ENCODE assay signal across 8 cellular contexts in genomic region chr1:15523104-15523921, GRCh38. TPM values are rescaled to one million over a fixed set of nuclear protein-coding genes. Genes with fewer than 3 reads are reported as not detected.
DNase-seq lines count a peak whose midpoint lies in the region; ATAC-seq, FAIRE-seq and TF ChIP-seq lines count a peak whose summit lies in the region.

No MANE protein-coding gene starts in this region.

- H3K9me3 ChIP-seq in A549 (no peaks in the 10 kb centered on the region), IMR-90 (ENCODE audit: control insufficient read depth, insufficient read depth, low read length) (no peaks in the 10 kb centered on the region), mucosa of rectum (ENCODE audit: control insufficient read depth in 2 of 2, low read length in 2 of 2) (no peaks in the 10 kb centered on the region)

- H4K8ac ChIP-seq in IMR-90 (ENCODE audit: low read depth in 2 of 2, low read length in 2 of 2) = peak overlapping the region in 1 of 2 experiments; percentile 59; a peak in 3 of 4 replicates

- TF ChIP-seq RAD21 in A549 (conservative IDR thresholded peaks at IDR 0.05 in 1 of 2, IDR thresholded peaks at IDR 0.05 in 1 of 2) = no peak
- no peak for TF ChIP-seq RAD21 in IMR-90 (IDR thresholded peaks at IDR 0.05; ENCODE audit: low read length)

- H3K14ac ChIP-seq in IMR-90 (replicated peaks; ENCODE audit: low read depth, low read length) = peak overlapping the region; percentile 67

- peak overlapping the region; percentile 55 for H3K9ac ChIP-seq in IMR-90 (ENCODE audit: low read depth, low read length)
- H3K9ac ChIP-seq in mucosa of rectum (ENCODE audit: low read depth in 1 of 2, low read length in 2 of 2) = peak overlapping the region; percentile 88 to 97

- H3K79me1 ChIP-seq in IMR-90 (ENCODE audit: low read depth in 1 of 2, low read length in 2 of 2) = peaks cover 7 to 30% of the 10 kb centered on the region in 2 experiments

- H4K20me1 ChIP-seq in IMR-90 (ENCODE audit: insufficient read depth, low read length) = no peaks in the 10 kb centered on the region; the same call in none of the 2 replicates

- H3K4me2 ChIP-seq in A549 = peak overlapping the region; percentile 70
- H3K4me2 ChIP-seq in IMR-90 (ENCODE audit: low read depth, low read length) = peak overlapping the region; percentile 99

- no peak for TF ChIP-seq EP300 in A549 (IDR thresholded peaks at IDR 0.05)

- H3K4me3 ChIP-seq in A549 (peak overlapping the region; percentile 76), IMR-90 (ENCODE audit: insufficient read depth, low read depth, low read length) (peak overlapping the region; percentile 92), cardiac fibroblast (replicated peaks in 1 of 2; ENCODE audit: low read depth in 2 of 2, low read length in 2 of 2) (peak overlapping the region; percentile 67 to 69), mucosa of rectum (ENCODE audit: low read length in 2 of 2) (peak overlapping the region; percentile 82 to 84)

- H2AK5ac ChIP-seq in IMR-90 (ENCODE audit: low read depth, low read length) = no peak overlapping the region

- in situ Hi-C loops in IMR-90 (cut with MboI; ENCODE audit: low sequenced_read_pairs) = no loop called here

- H3K27ac ChIP-seq in A549 (peak overlapping the region; percentile 84 to 88), IMR-90 (ENCODE audit: insufficient read depth, low read length) (peak overlapping the region; percentile 79), mucosa of rectum (ENCODE audit: low read depth in 2 of 2, low read length in 2 of 2) (peak overlapping the region; percentile 94 to 98)

- H3K27me3 ChIP-seq in IMR-90 (ENCODE audit: control insufficient read depth, insufficient read depth, low read length) (no peaks in the 10 kb centered on the region), mucosa of rectum (ENCODE audit: control insufficient read depth in 2 of 2, insufficient read depth in 2 of 2, low read length in 2 of 2) (no peaks in the 10 kb centered on the region)

- H4K91ac ChIP-seq in IMR-90 (ENCODE audit: insufficient read depth, low read depth, low read length) = no peak overlapping the region

- POLR2A ChIA-PET in A549 (lab: Yijun Ruan, JAX) = interaction anchor here (0.6 kb wide), 1 partner anchor 323 kb away, joined by 5 read pairs; no protein-coding TSS in a partner anchor
- POLR2A ChIA-PET in IMR-90 (lab: Charles Lee; ENCODE audit: unreplicated experiment) = no interaction called here

- H2BK120ac ChIP-seq in IMR-90 (ENCODE audit: low read depth, low read length) = peak overlapping the region; percentile 20; the same call in 1 of the 2 replicates

- H3K56ac ChIP-seq in IMR-90 (ENCODE audit: extremely low read depth, insufficient read depth, low read length) = peak overlapping the region; percentile 52; the same call in 1 of the 2 replicates

- H4K5ac ChIP-seq in IMR-90 (ENCODE audit: low read depth, low read length) = peak overlapping the region; percentile 26; the same call in 1 of the 2 replicates

- 64% methylated on average over 12 of the region's 12 CpGs for WGBS in A549 (ENCODE audit: missing lambda C conversion rate)
- no CpG with 5 or more reads among the region's 12 CpGs for WGBS in IMR-90 (ENCODE audit: extremely low coverage in 2 of 2, insufficient read length in 1 of 2), 2 experiments

- peak overlapping the region; percentile 63 for H2BK5ac ChIP-seq in IMR-90 (ENCODE audit: low read depth, low read length, poor library complexity, severe bottlenecking)

- DNase-seq in A549 (ENCODE audit: low read depth in 1 of 2, low spot score in 1 of 2) = no peak
- no peak for DNase-seq in IMR-90
- peak in 1 of 2 donors; percentile 50 for DNase-seq in cardiac fibroblast (ENCODE audit: low read depth in 2 of 2)
- DNase-seq in effector CD8-positive, alpha-beta T cell (lab: John Stamatoyannopoulos, UW) = no peak

- FAIRE-seq in A549 (lab: Jason Lieb, UNC) = no peak

- CTCF ChIA-PET in A549 (lab: Yijun Ruan, JAX) = interaction anchor here (0.6 to 1.2 kb wide), 2 partner anchors 9 to 238 kb away, joined by 3 read pairs; no protein-coding TSS in a partner anchor
- CTCF ChIA-PET in IMR-90 (lab: Yijun Ruan, JAX) = no interaction called here

- no TSS peak for BruUV-seq in IMR-90 (replicated peaks; lab: Mats Ljungman, UMichigan)

- dilution Hi-C loops in IMR-90 (cut with HindIII; ENCODE audit: low sequenced_read_pairs, unreplicated experiment) = no loop called here

- H3K9me1 ChIP-seq in IMR-90 (ENCODE audit: insufficient read depth, low read length) = peaks cover 10% of the 10 kb centered on the region

- no peak for TF ChIP-seq CTCF in A549 (IDR thresholded peaks at IDR 0.05)
- no peak for TF ChIP-seq CTCF in IMR-90 (conservative IDR thresholded peaks at IDR 0.05; ENCODE audit: low read depth, low read length)
- TF ChIP-seq CTCF in cardiac fibroblast (IDR thresholded peaks at IDR 0.05; ENCODE audit: low read depth, low read length) = no peak

- H2AK9ac ChIP-seq in IMR-90 (replicated peaks; ENCODE audit: low read depth, low read length, poor library complexity) = peak overlapping the region; percentile 86

- peaks cover 14% of the 10 kb centered on the region; the same call in 2 of the 3 replicates for H3K4me1 ChIP-seq in A549
- peaks cover 2% of the 10 kb centered on the region for H3K4me1 ChIP-seq in IMR-90 (ENCODE audit: control insufficient read depth, insufficient read depth, low read length)
- H3K4me1 ChIP-seq in mucosa of rectum (ENCODE audit: control insufficient read depth in 2 of 2, insufficient read depth in 2 of 2, low read length in 2 of 2) = peaks cover 28% of the 10 kb centered on the region in 2 donors

- no peak overlapping the region for H2BK20ac ChIP-seq in IMR-90 (ENCODE audit: low read depth, low read length)

- H3K23ac ChIP-seq in IMR-90 (ENCODE audit: low read depth, low read length) = peak overlapping the region; percentile 67

- peak overlapping the region; percentile 19 for H3K4ac ChIP-seq in IMR-90 (ENCODE audit: low read depth, low read length)

- H3K18ac ChIP-seq in IMR-90 (ENCODE audit: low read depth, low read length) = peak overlapping the region; percentile 21; the same call in 1 of the 2 replicates

- TF ChIP-seq POLR2A in A549 (IDR thresholded peaks at IDR 0.05; ENCODE audit: low read length) (no peak), IMR-90 (IDR thresholded peaks at IDR 0.05; ENCODE audit: low read depth, low read length) (no peak; the same call in 1 of the 2 replicates)

- H3K36me3 ChIP-seq in IMR-90 (ENCODE audit: control insufficient read depth, insufficient read depth, low read length) (no peaks in the 10 kb centered on the region), mucosa of rectum (ENCODE audit: control insufficient read depth in 2 of 2, insufficient read depth in 2 of 2, low read length in 2 of 2) (peaks cover 0 to under 1% of the 10 kb centered on the region in 2 donors)

- intact Hi-C loops in IMR-90 (cut with micrococcal nuclease) = loop anchor here (5.0 kb wide), 1 partner anchor 201 kb away; no protein-coding TSS in a partner anchor

- no peak for ATAC-seq in A549
- no peak for ATAC-seq in IMR-90 (ENCODE audit: low read depth)
- no peak for ATAC-seq in HG03045 (IDR thresholded peaks at IDR 0.05; ENCODE audit: unreplicated experiment)
- no peak for ATAC-seq in HG03571 (IDR thresholded peaks at IDR 0.05; ENCODE audit: unreplicated experiment)
- ATAC-seq in esophagus mucosa = no peak

- H2AFZ ChIP-seq in IMR-90 (replicated peaks; ENCODE audit: low read length, poor library complexity) = peak overlapping the region; percentile 97

- H2BK15ac ChIP-seq in IMR-90 (ENCODE audit: low read depth, low read length) = no peak overlapping the region

TF ChIP-seq in IMR-90, 13 proteins besides CTCF, POLR2A, EP300 and RAD21:
- TF ChIP-seq MXI1 (IDR thresholded peaks at IDR 0.05; ENCODE audit: borderline replicate concordance, low read depth, low read length) (no peak), FOS (IDR thresholded peaks at IDR 0.05; ENCODE audit: low read depth, low read length) (no peak), CEBPB (IDR thresholded peaks at IDR 0.05; ENCODE audit: low read depth, low read length) (peak; percentile 83), CHD1 (IDR thresholded peaks at IDR 0.05; ENCODE audit: low read depth, low read length) (no peak; the same call in 1 of the 2 replicates), MAZ (IDR thresholded peaks at IDR 0.05; ENCODE audit: borderline replicate concordance, low read depth, low read length) (no peak), MAFK (IDR thresholded peaks at IDR 0.05; ENCODE audit: low read depth, low read length) (peak; percentile 91)

RNA-seq across cellular contexts. Expression of gene CASP9, which starts 0.7 kb away (rescaled TPM):
- polyA plus RNA-seq in A549 (2011; rRNA removed) = 16.1 and 19.6 TPM in 2 replicates
- 17.7 and 20.2 TPM in 2 replicates for polyA plus RNA-seq in A549 (2012; cell fraction: cytosol; rRNA removed)
- 17.5 and 24.0 TPM in 2 replicates for polyA plus RNA-seq in A549 (2012; cell fraction: nucleus; rRNA removed)
- polyA plus RNA-seq in A549 (2017; fragmentation: RNase III; extraction: RNeasy Plus Mini Kit Qiagen cat#74134 plus additional on column Dnase treatment) = 11.0 to 13.3 TPM (median 11.6 TPM) in 3 replicates
- 19.4 and 22.9 TPM in 2 replicates for polyA minus RNA-seq in A549 (2011; rRNA and poly(A)+ RNA removed)
- total RNA-seq in IMR-90 (2012; rRNA removed) = 5.3 and 7.0 TPM in 2 replicates
- 7.8 and 8.3 TPM in 2 replicates for polyA plus RNA-seq in IMR-90 (2012; rRNA removed)
- 8.0 and 8.7 TPM in 2 replicates for polyA plus RNA-seq in IMR-90 (2012; cell fraction: cytosol; rRNA removed)
- 19.8 and 20.6 TPM in 2 replicates for polyA plus RNA-seq in IMR-90 (2012; cell fraction: nucleus; rRNA removed; ENCODE audit: low replicate concordance)
- total RNA-seq in esophagus mucosa = 10.1 TPM

RNA-seq across cellular contexts. Expression of gene DNAJC16, which starts 3.3 kb away (rescaled TPM):
- polyA plus RNA-seq in A549 (2011; rRNA removed) = 12.5 and 15.3 TPM in 2 replicates
- polyA plus RNA-seq in A549 (2012; cell fraction: cytosol; rRNA removed) = 3.0 and 3.4 TPM in 2 replicates
- polyA plus RNA-seq in A549 (2012; cell fraction: nucleus; rRNA removed) = 3.2 and 3.6 TPM in 2 replicates
- 4.6 to 5.5 TPM (median 4.9 TPM) in 3 replicates for polyA plus RNA-seq in A549 (2017; fragmentation: RNase III; extraction: RNeasy Plus Mini Kit Qiagen cat#74134 plus additional on column Dnase treatment)
- polyA minus RNA-seq in A549 (2011; rRNA and poly(A)+ RNA removed) = 16.2 and 22.3 TPM in 2 replicates
- 12.5 and 13.1 TPM in 2 replicates for total RNA-seq in IMR-90 (2012; rRNA removed)
- 6.9 and 8.0 TPM in 2 replicates for polyA plus RNA-seq in IMR-90 (2012; rRNA removed)
- polyA plus RNA-seq in IMR-90 (2012; cell fraction: cytosol; rRNA removed) = 2.5 TPM in 2 replicates
- polyA plus RNA-seq in IMR-90 (2012; cell fraction: nucleus; rRNA removed; ENCODE audit: low replicate concordance) = 4.5 and 13.3 TPM in 2 replicates
- total RNA-seq in esophagus mucosa = 19.8 TPM

RNA-seq across cellular contexts. Expression of gene CELA2B, which starts 47.4 kb away (rescaled TPM):
- not detected in 2 replicates for polyA plus RNA-seq in A549 (2011; rRNA removed)
- not detected in 2 replicates for polyA plus RNA-seq in A549 (2012; cell fraction: cytosol; rRNA removed)
- 0.11 and 0.16 TPM in 2 replicates for polyA plus RNA-seq in A549 (2012; cell fraction: nucleus; rRNA removed)
- polyA plus RNA-seq in A549 (2017; fragmentation: RNase III; extraction: RNeasy Plus Mini Kit Qiagen cat#74134 plus additional on column Dnase treatment) = not detected in 3 replicates
- polyA minus RNA-seq in A549 (2011; rRNA and poly(A)+ RNA removed) = not detected in 2 replicates
- total RNA-seq in IMR-90 (2012; rRNA removed) = not detected in 2 replicates
- polyA plus RNA-seq in IMR-90 (2012; rRNA removed) = not detected in 2 replicates
- 0.05 TPM in 1 of 2 replicates, not detected in the other for polyA plus RNA-seq in IMR-90 (2012; cell fraction: cytosol; rRNA removed)
- polyA plus RNA-seq in IMR-90 (2012; cell fraction: nucleus; rRNA removed; ENCODE audit: low replicate concordance) = not detected in 2 replicates
- total RNA-seq in esophagus mucosa = not detected
